ENCODE assay signal across 30 cellular contexts in the genomic region with DNA sequence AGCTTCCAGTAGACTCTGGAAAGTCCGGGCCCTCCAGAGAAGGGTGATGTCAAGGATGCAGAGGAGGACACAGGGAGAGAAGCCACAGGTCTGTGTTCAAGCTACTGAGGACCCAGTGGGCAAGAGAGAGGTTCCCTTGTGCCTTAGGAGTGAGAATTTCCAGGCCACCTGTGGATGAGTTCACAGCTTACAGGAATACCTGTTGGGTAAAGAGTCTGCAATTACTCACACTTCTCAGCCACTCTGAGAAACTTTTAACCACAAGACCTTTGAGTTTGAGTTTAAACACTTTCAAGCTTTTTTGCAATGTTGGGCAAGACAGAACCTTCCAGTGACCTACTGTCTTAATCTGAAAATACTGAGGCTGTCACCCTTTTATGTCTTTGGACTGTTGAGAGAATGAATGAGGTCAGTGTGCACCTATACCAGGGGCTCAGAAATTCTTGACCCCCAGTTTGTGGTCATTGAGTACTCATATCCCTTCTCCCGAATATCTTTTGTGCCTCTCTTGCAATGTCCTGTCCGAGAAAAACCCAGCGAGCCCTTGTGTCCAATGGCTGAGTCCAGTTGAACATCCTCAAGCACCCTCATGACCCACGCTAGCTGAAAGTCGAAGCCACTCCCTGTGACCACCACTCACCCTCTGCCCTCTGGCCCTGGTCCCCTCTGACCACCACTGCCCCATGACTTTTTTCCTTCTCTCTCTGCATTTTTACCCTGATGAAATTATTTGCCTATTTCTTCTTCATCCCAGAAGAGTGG.
"Had no signal": no experiment of that assay in that cellular context is flagged by ENCODE, and none has a peak within 500 bp of the region (broad histone marks: within the 10 kb centered on the region; RNA-seq: fewer than 3 reads in every experiment).

No MANE protein-coding gene starts in this region.

- ATAC-seq: activated CD4-positive, alpha-beta T cell treated with anti-CD3 and anti-CD28 coated beads for 36 hours; PC-3 had no signal

- H3K27me3 ChIP-seq: MG63, Peyer's patch, SJSA1 had no signal

- H3K9me3 ChIP-seq: MG63, Peyer's patch, SJSA1, SK-N-SH had no signal

- H3K36me3 ChIP-seq: MG63, Peyer's patch, SJSA1 had no signal

- H3K4me1 ChIP-seq: Peyer's patch, SJSA1 had no signal

- H3K4me3 Mint-ChIP-seq: activated CD4-positive, alpha-beta memory T cell treated with anti-CD3 and anti-CD28 coated beads for 36 hours; activated CD4-positive, alpha-beta T cell treated with anti-CD3 and anti-CD28 coated beads for 36 hours; activated naive CD4-positive, alpha-beta T cell treated with anti-CD3 and anti-CD28 coated beads, Interleukin-2, amount 10 ng/mL, durations not matched to agents 7 days and 5 days; activated naive CD8-positive, alpha-beta T cell; activated naive CD8-positive, alpha-beta T cell treated with anti-CD3 and anti-CD28 coated beads, Interleukin-2, amount 50 U/mL, for 24 hours; brain; T-helper 1 cell treated with Interleukin-12 subunit alpha and Interleukin-12 subunit beta and Interleukin-4 antibody, amounts not matched to agents 30 μg/mL and 1 μg/mL, for 36 hours; T-helper 2 cell treated with Interferon-gamma antibody and Interleukin-4, amounts not matched to agents 5 μg/mL and 100 μg/mL, for 36 hours had no signal

- H3K27ac Mint-ChIP-seq: activated CD4-positive, alpha-beta memory T cell treated with anti-CD3 and anti-CD28 coated beads for 36 hours; activated CD4-positive, alpha-beta T cell treated with anti-CD3 and anti-CD28 coated beads for 36 hours; activated naive CD4-positive, alpha-beta T cell treated with anti-CD3 and anti-CD28 coated beads, Interleukin-2, amount 10 ng/mL, durations not matched to agents 7 days and 5 days; activated naive CD8-positive, alpha-beta T cell; activated naive CD8-positive, alpha-beta T cell treated with anti-CD3 and anti-CD28 coated beads, Interleukin-2, amount 50 U/mL, for 24 hours; brain; T-helper 1 cell treated with Interleukin-12 subunit alpha and Interleukin-12 subunit beta and Interleukin-4 antibody, amounts not matched to agents 30 μg/mL and 1 μg/mL, for 36 hours; T-helper 2 cell treated with Interferon-gamma antibody and Interleukin-4, amounts not matched to agents 5 μg/mL and 100 μg/mL, for 36 hours had no signal

- H3K4me1 Mint-ChIP-seq: activated CD4-positive, alpha-beta T cell treated with anti-CD3 and anti-CD28 coated beads for 36 hours; activated naive CD4-positive, alpha-beta T cell treated with anti-CD3 and anti-CD28 coated beads, Interleukin-2, amount 10 ng/mL, durations not matched to agents 7 days and 5 days; activated naive CD8-positive, alpha-beta T cell treated with anti-CD3 and anti-CD28 coated beads, Interleukin-2, amount 50 U/mL, for 24 hours; brain had no signal

- H3K36me3 Mint-ChIP-seq: activated CD4-positive, alpha-beta memory T cell treated with anti-CD3 and anti-CD28 coated beads for 36 hours; activated naive CD4-positive, alpha-beta T cell treated with anti-CD3 and anti-CD28 coated beads, Interleukin-2, amount 10 ng/mL, durations not matched to agents 7 days and 5 days; activated naive CD8-positive, alpha-beta T cell; brain had no signal

- H3K4me3 ChIP-seq: MG63, Peyer's patch, SJSA1 had no signal

- H3K4me2 ChIP-seq: SK-N-SH had no signal

- H3K9me3 Mint-ChIP-seq: activated naive CD8-positive, alpha-beta T cell treated with anti-CD3 and anti-CD28 coated beads, Interleukin-2, amount 50 U/mL, for 24 hours had no signal

- H3K27me3 Mint-ChIP-seq: activated CD4-positive, alpha-beta memory T cell treated with anti-CD3 and anti-CD28 coated beads for 36 hours; activated CD4-positive, alpha-beta T cell treated with anti-CD3 and anti-CD28 coated beads for 36 hours; activated naive CD4-positive, alpha-beta T cell treated with anti-CD3 and anti-CD28 coated beads, Interleukin-2, amount 10 ng/mL, durations not matched to agents 7 days and 5 days had no signal

- DNase-seq: activated CD4-positive, alpha-beta memory T cell treated with anti-CD3 and anti-CD28 coated beads for 36 hours; activated CD4-positive, alpha-beta T cell treated with anti-CD3 and anti-CD28 coated beads for 36 hours; activated CD4-positive, alpha-beta T cell treated with anti-CD3 and anti-CD28 coated beads, Interleukin-2, amount 50 U/mL, for 1 hour; activated CD8-positive, alpha-beta memory T cell treated with anti-CD3 and anti-CD28 coated beads, Interleukin-2, amount 50 U/mL, for 4 hours; activated effector memory CD4-positive, alpha-beta T cell treated with Interleukin-2 at 50 U/mL for 16 hours; activated naive CD4-positive, alpha-beta T cell treated with anti-CD3 and anti-CD28 coated beads, Interleukin-2, amount 10 ng/mL, durations not matched to agents 7 days and 5 days; activated naive CD8-positive, alpha-beta T cell treated with anti-CD3 and anti-CD28 coated beads, Interleukin-2, amount 50 U/mL, for 24 hours; activated T-cell treated with anti-CD3 and anti-CD28 coated beads, Interleukin-2, amount 50 U/mL, for 48 hours; anterior cingulate cortex; Kasumi-1; KG1; MG63; MV-4-11; NCI-H1092; NCI-H1436 treated with DMSO at 0.1 percent for 48 hours; NCI-H1694 treated with DMSO at 0.1 percent for 48 hours; NCI-H2029; NCI-H345; NCI-H524 treated with DMSO at 0.1 percent for 48 hours; NK-92 treated with Interleukin-12 subunit alpha and Interleukin-12 subunit beta, amount 100 ng/mL, for 24 hours; PC-3; Peyer's patch; RPMI8226; SHP77 treated with DMSO at 0.1 percent for 48 hours; SK-N-SH had no signal

- H3K9ac ChIP-seq: SK-N-SH had no signal

- H3K27ac ChIP-seq: Peyer's patch, SJSA1 had no signal
